Comparison of ENCODE assay signal across 8 cellular contexts in the genomic region with DNA sequence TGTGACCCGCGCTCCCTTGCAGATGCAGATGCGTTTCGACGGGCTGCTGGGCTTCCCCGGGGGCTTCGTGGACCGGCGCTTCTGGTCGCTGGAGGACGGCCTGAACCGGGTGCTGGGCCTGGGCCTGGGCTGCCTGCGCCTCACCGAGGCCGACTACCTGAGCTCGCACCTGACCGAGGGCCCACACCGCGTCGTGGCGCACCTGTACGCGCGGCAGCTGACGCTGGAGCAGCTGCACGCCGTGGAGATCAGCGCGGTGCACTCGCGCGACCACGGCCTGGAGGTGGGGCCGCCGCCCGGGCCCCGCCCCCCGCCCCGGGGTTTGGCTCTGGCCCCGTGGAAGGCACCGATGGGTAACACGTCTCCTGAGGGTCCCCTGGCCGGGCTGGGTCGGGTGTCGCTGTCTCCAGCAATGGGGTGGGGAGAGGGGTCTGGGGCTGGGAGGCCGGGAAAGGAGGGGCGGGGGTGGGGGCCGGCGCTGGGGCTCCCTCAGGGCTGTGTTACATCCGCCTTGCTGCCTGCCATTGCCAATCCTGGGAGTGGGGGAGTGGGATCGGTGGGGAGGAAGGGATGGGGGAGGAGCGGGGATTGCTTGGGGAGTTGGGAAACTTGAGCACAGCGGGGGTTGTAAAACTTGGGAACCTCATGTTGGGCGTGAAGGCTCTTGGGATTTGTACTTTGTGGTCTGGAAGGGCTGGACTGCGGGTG. TPM values are rescaled to one million over a fixed set of nuclear protein-coding genes. Genes with fewer than 3 reads are reported as not detected.
DNase-seq lines count a peak whose midpoint lies in the region; ATAC-seq and FAIRE-seq lines count a peak whose summit lies in the region.

No MANE protein-coding gene starts in this region.

- peak; percentile 87 for DNase-seq in AG20443 (ENCODE audit: low spot score)
- DNase-seq in NCI-H146 treated with DMSO at 0.1 percent for 48 hours (lab: John Stamatoyannopoulos, UW; ENCODE audit: unreplicated experiment), result peak; percentile 10
- DNase-seq in activated gamma-delta T cell treated with Interleukin-2 at 50 U/mL for 16 hours, result peak; percentile 41
- DNase-seq in frontal cortex (ENCODE audit: low spot score in 2 of 2), result peak; percentile 66 to 68
- DNase-seq in non-pigmented ciliary epithelial cell (ENCODE audit: low read depth), result peak; percentile 22
- no peak for DNase-seq in NCI-H1930 (lab: John Stamatoyannopoulos, UW)
- no peak for DNase-seq in foreskin melanocyte

- no peak for FAIRE-seq in frontal cortex (lab: Jason Lieb, UNC)

- peak; percentile 1 for ATAC-seq in GM21390 (IDR thresholded peaks at IDR 0.05; ENCODE audit: unreplicated experiment)

RNA-seq across cellular contexts. Expression of a gene that starts 0.7 kb away (rescaled TPM):
- total RNA-seq in frontal cortex, result 34.6 TPM

RNA-seq across cellular contexts. Expression of a gene that starts 40.0 kb away (rescaled TPM):
- 26.1 TPM for total RNA-seq in frontal cortex

RNA-seq across cellular contexts. Expression of a gene that starts 40.2 kb away (rescaled TPM):
- 1.2 TPM for total RNA-seq in frontal cortex

Comparison
In these comparisons a context has a peak if more than half of its experiments do, and no peak if none do; other contexts are left out.
1. DNase-seq: peak in AG20443 (single experiment), NCI-H146 treated with DMSO at 0.1 percent for 48 hours (single experiment), activated gamma-delta T cell treated with Interleukin-2 at 50 U/mL for 16 hours (single experiment), frontal cortex (2 of 2) and non-pigmented ciliary epithelial cell (single experiment); none in NCI-H1930 (0 of 2) and foreskin melanocyte (single experiment).